In the genomic region with DNA sequence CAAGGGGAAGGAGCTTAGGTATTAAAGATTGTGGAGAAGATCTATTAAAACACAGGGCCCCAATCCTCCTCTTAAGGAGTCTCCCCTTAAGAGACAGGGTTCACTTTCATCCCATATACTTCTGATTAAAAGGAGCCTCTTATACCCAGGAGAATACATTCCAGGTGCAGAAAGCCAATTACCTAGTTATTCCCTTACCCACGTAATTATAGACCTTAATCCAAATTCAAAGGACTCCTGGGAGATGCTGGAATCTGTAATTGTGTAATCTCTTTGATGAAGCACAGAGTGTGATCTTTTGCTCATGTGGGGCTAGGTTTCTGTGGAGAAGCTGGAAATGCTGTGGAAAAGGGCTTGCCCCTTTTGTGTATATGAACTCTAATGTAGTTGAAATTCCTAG, we compare ENCODE assay signal across 8 cellular contexts. TPM values are rescaled to one million over a fixed set of nuclear protein-coding genes. Genes with fewer than 3 reads are reported as not detected.
DNase-seq lines count a peak whose midpoint lies in the region; ATAC-seq and TF ChIP-seq lines count a peak whose summit lies in the region.

No MANE protein-coding gene starts in this region.

- H3K36me3 Mint-ChIP-seq in activated CD8-positive, alpha-beta T cell treated with anti-CD3 and anti-CD28 coated beads for 36 hours (ENCODE audit: low read depth), result peaks cover 2% of the 10 kb centered on the region
- peaks cover 22% of the 10 kb centered on the region for H3K36me3 Mint-ChIP-seq in type B pancreatic cell

- no peaks in the 10 kb centered on the region for H3K27me3 Mint-ChIP-seq in activated CD8-positive, alpha-beta T cell treated with anti-CD3 and anti-CD28 coated beads for 36 hours
- no peaks in the 10 kb centered on the region for H3K27me3 Mint-ChIP-seq in type B pancreatic cell

- H3K4me3 ChIP-seq in cardiac muscle cell (no peak overlapping the region), left lung (no peak overlapping the region)

- DNase-seq in cardiac muscle cell (ENCODE audit: low read depth in 1 of 2, low spot score in 1 of 2) (no peak), left cardiac atrium (no peak), left lung (no peak), type B pancreatic cell (ENCODE audit: extremely low spot score, unreplicated experiment) (no peak), DMS114 treated with DMSO at 0.1 percent for 48 hours (lab: John Stamatoyannopoulos, UW; ENCODE audit: unreplicated experiment) (no peak)
- DNase-seq in activated CD8-positive, alpha-beta T cell treated with anti-CD3 and anti-CD28 coated beads for 36 hours, result no peak

- H3K36me3 ChIP-seq in cardiac muscle cell (no peaks in the 10 kb centered on the region), left lung (no peaks in the 10 kb centered on the region)

- no peaks in the 10 kb centered on the region for H3K9me3 ChIP-seq in cardiac muscle cell (ENCODE audit: low read depth)
- H3K9me3 ChIP-seq in left lung, result no peaks in the 10 kb centered on the region

- H3K4me3 Mint-ChIP-seq in activated CD8-positive, alpha-beta T cell treated with anti-CD3 and anti-CD28 coated beads for 36 hours, result peak overlapping the region; percentile 80
- H3K4me3 Mint-ChIP-seq in type B pancreatic cell, result peak overlapping the region; percentile 97

- H3K27ac Mint-ChIP-seq in activated CD8-positive, alpha-beta T cell treated with anti-CD3 and anti-CD28 coated beads for 36 hours, result peak overlapping the region; percentile 92
- H3K27ac Mint-ChIP-seq in type B pancreatic cell, result peak overlapping the region; percentile 97

- H3K27me3 ChIP-seq in cardiac muscle cell (no peaks in the 10 kb centered on the region), left lung (no peaks in the 10 kb centered on the region)

- TF ChIP-seq CTCF in cardiac muscle cell (IDR thresholded peaks at IDR 0.05; ENCODE audit: low read depth, low read length) (no peak), left lung (IDR thresholded peaks at IDR 0.05) (no peak), type B pancreatic cell (conservative IDR thresholded peaks at IDR 0.05) (no peak)
- no peak for TF ChIP-seq CTCF in activated CD8-positive, alpha-beta T cell treated with anti-CD3 and anti-CD28 coated beads for 36 hours (IDR thresholded peaks at IDR 0.05)

- intact Hi-C loops in left cardiac atrium (cut with DNase I) (loop anchor here (5.0 to 10.0 kb wide), 3 partner anchors 113 to 225 kb away; a partner anchor contains a TSS), left lung (cut with DNase I) (loop anchor here in 1 of 2 donors (10.0 kb wide), 1 partner anchor 273 kb away; a partner anchor contains a TSS)
- intact Hi-C loops in activated CD8-positive, alpha-beta T cell treated with anti-CD3 and anti-CD28 coated beads for 36 hours (cut with micrococcal nuclease), result loop anchor here (5.0 kb wide), 1 partner anchor 140 kb away; no protein-coding TSS in a partner anchor

- H3K4me1 Mint-ChIP-seq in activated CD8-positive, alpha-beta T cell treated with anti-CD3 and anti-CD28 coated beads for 36 hours (ENCODE audit: low read depth), result peaks cover 45% of the 10 kb centered on the region
- peaks cover 29% of the 10 kb centered on the region for H3K4me1 Mint-ChIP-seq in type B pancreatic cell (ENCODE audit: unreplicated experiment)

- POLR2A ChIA-PET in activated CD8-positive, alpha-beta T cell treated with anti-CD3 and anti-CD28 coated beads for 36 hours (lab: Charles Lee), result interaction anchor here (1.6 kb wide), 1 partner anchor 390 kb away, joined by 3 read pairs; no protein-coding TSS in a partner anchor

- H3K27ac ChIP-seq in cardiac muscle cell (peak overlapping the region; percentile 95), left lung (peak overlapping the region; percentile 94 to 97)

- no peaks in the 10 kb centered on the region for H3K9me3 Mint-ChIP-seq in activated CD8-positive, alpha-beta T cell treated with anti-CD3 and anti-CD28 coated beads for 36 hours
- H3K9me3 Mint-ChIP-seq in type B pancreatic cell, result no peaks in the 10 kb centered on the region

- ATAC-seq in left cardiac atrium, result no peak
- no peak for ATAC-seq in activated CD8-positive, alpha-beta T cell treated with anti-CD3 and anti-CD28 coated beads for 36 hours
- ATAC-seq in left lung, result no peak
- no peak for ATAC-seq in GM19324 (IDR thresholded peaks at IDR 0.05; ENCODE audit: low FRiP score, unreplicated experiment)
- no peak for ATAC-seq in GM21367 (IDR thresholded peaks at IDR 0.05; ENCODE audit: unreplicated experiment)

- CTCF ChIA-PET in activated CD8-positive, alpha-beta T cell treated with anti-CD3 and anti-CD28 coated beads for 36 hours (lab: Charles Lee), result interaction anchor here (0.8 to 2.4 kb wide), 10 partner anchors 8 to 546 kb away, joined by 3 to 12 read pairs (median 4); no protein-coding TSS in a partner anchor

- H3K4me1 ChIP-seq in cardiac muscle cell (ENCODE audit: low read depth) (peaks cover 29% of the 10 kb centered on the region), left lung (peaks cover 20 to 34% of the 10 kb centered on the region in 2 donors)

RNA-seq across cellular contexts. Expression of a gene that starts 1.4 kb away (rescaled TPM):
- total RNA-seq in cardiac muscle cell (26.0 and 31.4 TPM in 2 replicates), left cardiac atrium (10 to 100 TPM; 25.5 to 28.6 TPM), left lung (10 to 100 TPM; 27.0 to 28.2 TPM), type B pancreatic cell (ENCODE audit: low replicate concordance) (37.4 and 39.1 TPM in 2 replicates)
- 25.4 and 32.7 TPM in 2 replicates for polyA plus RNA-seq in cardiac muscle cell
- total RNA-seq in activated CD8-positive, alpha-beta T cell treated with anti-CD3 and anti-CD28 coated beads for 36 hours, result 10 to 100 TPM; 25.8 to 26.0 TPM
